Comparison of ENCODE assay signal across 14 cellular contexts in the genomic region with DNA sequence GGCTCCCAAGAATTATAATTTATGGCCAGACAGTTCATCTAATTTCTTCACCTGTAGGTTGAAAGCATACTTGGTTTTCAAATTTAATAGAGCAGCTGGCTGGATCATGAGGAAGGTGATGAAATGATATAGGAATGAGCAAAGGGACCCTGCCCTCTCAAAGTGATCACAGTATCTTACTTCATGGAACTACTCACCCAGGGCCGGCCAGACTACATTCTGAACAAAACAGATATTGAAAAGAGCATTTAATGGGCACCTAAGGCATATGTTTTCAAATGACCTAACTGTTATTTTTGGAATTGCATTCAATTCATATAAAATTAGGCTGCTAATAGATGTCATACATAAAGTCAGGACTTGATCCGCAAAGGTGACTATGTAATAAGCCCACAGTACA.
"Had no signal": no experiment of that assay in that cellular context is flagged by ENCODE, and none has a peak within 500 bp of the region (broad histone marks: within the 10 kb centered on the region; RNA-seq: fewer than 3 reads in every experiment).

No MANE protein-coding gene starts in this region.

- H3K36me3 Mint-ChIP-seq: activated naive CD4-positive, alpha-beta T cell treated with anti-CD3 and anti-CD28 coated beads, Interleukin-2, amount 10 ng/mL, durations not matched to agents 7 days and 5 days; stimulated activated memory B cell treated with anti-CD40 and anti-IgM and Interleukin-4, amounts not matched to agents 10 μg/mL and 1 μg/mL and 100 μg/mL, for 72 hours had no signal

- DNase-seq: activated CD4-positive, alpha-beta T cell treated with anti-CD3 and anti-CD28 coated beads, Interleukin-2, amount 50 U/mL, for 1 hour; activated CD4-positive, CD25-positive, alpha-beta regulatory T cell; activated naive CD4-positive, alpha-beta T cell treated with anti-CD3 and anti-CD28 coated beads, Interleukin-2, amount 10 ng/mL, durations not matched to agents 7 days and 5 days; body of pancreas; foreskin melanocyte; heart right ventricle; left ventricle myocardium superior; mesendoderm; pancreas; substantia nigra; T-helper 17 cell; upper lobe of left lung had no signal

- H3K27ac Mint-ChIP-seq: activated naive CD4-positive, alpha-beta T cell treated with anti-CD3 and anti-CD28 coated beads, Interleukin-2, amount 10 ng/mL, durations not matched to agents 7 days and 5 days; activated T-helper 2 cell treated with anti-CD3 and anti-CD28 coated beads, Interferon-gamma antibody, Interleukin-2, Interleukin-4, amounts not matched to agents 10 μg/mL and 5 μg/mL and 100 μg/mL, durations not matched to agents 14 hours and 24 hours and 36 hours; stimulated activated memory B cell treated with anti-CD40 and anti-IgM and Interleukin-4, amounts not matched to agents 10 μg/mL and 1 μg/mL and 100 μg/mL, for 72 hours; T-helper 17 cell had no signal

- ATAC-seq: body of pancreas; heart right ventricle; left ventricle myocardium superior; pancreas; stimulated activated memory B cell treated with anti-CD40 and anti-IgM and Interleukin-4, amounts not matched to agents 10 μg/mL and 1 μg/mL and 100 μg/mL, for 72 hours; T-helper 17 cell had no signal

- H3K4me3 Mint-ChIP-seq: activated naive CD4-positive, alpha-beta T cell treated with anti-CD3 and anti-CD28 coated beads, Interleukin-2, amount 10 ng/mL, durations not matched to agents 7 days and 5 days; stimulated activated memory B cell treated with anti-CD40 and anti-IgM and Interleukin-4, amounts not matched to agents 10 μg/mL and 1 μg/mL and 100 μg/mL, for 72 hours; T-helper 17 cell had no signal

- H3K4me1 ChIP-seq: pancreas had no signal

- H3K4me3 ChIP-seq: body of pancreas, heart right ventricle, pancreas, upper lobe of left lung had no signal

- H3K27me3 ChIP-seq: body of pancreas, heart right ventricle, pancreas, upper lobe of left lung had no signal

- H3K9me3 Mint-ChIP-seq: activated naive CD4-positive, alpha-beta T cell treated with anti-CD3 and anti-CD28 coated beads, Interleukin-2, amount 10 ng/mL, durations not matched to agents 7 days and 5 days; activated T-helper 2 cell treated with anti-CD3 and anti-CD28 coated beads, Interferon-gamma antibody, Interleukin-2, Interleukin-4, amounts not matched to agents 10 μg/mL and 5 μg/mL and 100 μg/mL, durations not matched to agents 14 hours and 24 hours and 36 hours; stimulated activated memory B cell treated with anti-CD40 and anti-IgM and Interleukin-4, amounts not matched to agents 10 μg/mL and 1 μg/mL and 100 μg/mL, for 72 hours had no signal

- H3K4me1 Mint-ChIP-seq: activated naive CD4-positive, alpha-beta T cell treated with anti-CD3 and anti-CD28 coated beads, Interleukin-2, amount 10 ng/mL, durations not matched to agents 7 days and 5 days; stimulated activated memory B cell treated with anti-CD40 and anti-IgM and Interleukin-4, amounts not matched to agents 10 μg/mL and 1 μg/mL and 100 μg/mL, for 72 hours had no signal

- H3K9me3 ChIP-seq: body of pancreas, heart right ventricle, pancreas, upper lobe of left lung had no signal

- H3K36me3 ChIP-seq: pancreas, upper lobe of left lung had no signal

- H3K27me3 Mint-ChIP-seq: activated naive CD4-positive, alpha-beta T cell treated with anti-CD3 and anti-CD28 coated beads, Interleukin-2, amount 10 ng/mL, durations not matched to agents 7 days and 5 days; stimulated activated memory B cell treated with anti-CD40 and anti-IgM and Interleukin-4, amounts not matched to agents 10 μg/mL and 1 μg/mL and 100 μg/mL, for 72 hours; T-helper 17 cell had no signal

- H3K27ac ChIP-seq: body of pancreas, pancreas, upper lobe of left lung had no signal
